In genomic region chr6:149052350-149053106, GRCh38 we compare ENCODE assay signal across 12 cellular contexts.
DNase-seq lines count a peak whose midpoint lies in the region; ATAC-seq lines count a peak whose summit lies in the region.
"Had no signal": no experiment of that assay in that cellular context is flagged by ENCODE, and none has a peak within 500 bp of the region (broad histone marks: within the 10 kb centered on the region; RNA-seq: fewer than 3 reads in every experiment).

No MANE protein-coding gene starts in this region.

- H3K27ac Mint-ChIP-seq in activated T-cell treated with anti-CD3 and anti-CD28 coated beads, Interleukin-2, amount 50 U/mL, for 24 hours: peak overlapping the region; percentile 5
- H3K27ac Mint-ChIP-seq: type B pancreatic cell had no signal

- DNase-seq in activated T-cell treated with anti-CD3 and anti-CD28 coated beads, Interleukin-2, amount 50 U/mL, for 24 hours: no peak
- no peak for DNase-seq in activated T-cell treated with anti-CD3 and anti-CD28 coated beads, Interleukin-2, amount 50 U/mL, for 48 hours
- DNase-seq in stimulated activated naive CD8-positive, alpha-beta T cell treated with anti-CD3 and anti-CD28 coated beads, Interleukin-15, Interleukin-2, amounts not matched to agents 100 U/mL and 50 U/mL, for 24 hours: no peak
- no peak for DNase-seq in NCI-H748 treated with DMSO at 0.1 percent for 48 hours (lab: John Stamatoyannopoulos, UW)
- DNase-seq in NCI-H748 (lab: John Stamatoyannopoulos, UW; ENCODE audit: unreplicated experiment): no peak
- no peak for DNase-seq in AML-193 (lab: John Stamatoyannopoulos, UW)
- DNase-seq: activated CD8-positive, alpha-beta memory T cell treated with anti-CD3 and anti-CD28 coated beads, Interleukin-2, amount 50 U/mL, for 48 hours; H9; NCI-H1436 treated with DMSO at 0.1 percent for 48 hours had no signal

- ATAC-seq in HG02610 (IDR thresholded peaks at IDR 0.05; ENCODE audit: unreplicated experiment): peak; percentile 67
- peak; percentile 62 for ATAC-seq in HG03521 (IDR thresholded peaks at IDR 0.05; ENCODE audit: unreplicated experiment)
- peak; percentile 49 for ATAC-seq in stimulated activated naive CD8-positive, alpha-beta T cell treated with anti-CD3 and anti-CD28 coated beads, Interleukin-15, Interleukin-2, amounts not matched to agents 100 U/mL and 50 U/mL, for 24 hours

- no peaks in the 10 kb centered on the region for H3K27me3 Mint-ChIP-seq in activated T-cell treated with anti-CD3 and anti-CD28 coated beads, Interleukin-2, amount 50 U/mL, for 24 hours
- H3K27me3 Mint-ChIP-seq: type B pancreatic cell had no signal

- H3K9me3 Mint-ChIP-seq in activated T-cell treated with anti-CD3 and anti-CD28 coated beads, Interleukin-2, amount 50 U/mL, for 24 hours: no peaks in the 10 kb centered on the region
- H3K9me3 Mint-ChIP-seq: H9, type B pancreatic cell had no signal

- no peaks in the 10 kb centered on the region for H3K36me3 Mint-ChIP-seq in activated T-cell treated with anti-CD3 and anti-CD28 coated beads, Interleukin-2, amount 50 U/mL, for 24 hours (ENCODE audit: low read depth)

- peak overlapping the region; percentile 4 for H3K4me3 Mint-ChIP-seq in activated T-cell treated with anti-CD3 and anti-CD28 coated beads, Interleukin-2, amount 50 U/mL, for 24 hours
- H3K4me3 Mint-ChIP-seq: H9, type B pancreatic cell had no signal

- H3K4me1 Mint-ChIP-seq in activated T-cell treated with anti-CD3 and anti-CD28 coated beads, Interleukin-2, amount 50 U/mL, for 24 hours (ENCODE audit: low read depth): peaks cover 34% of the 10 kb centered on the region
